ENCODE assay signal across 29 cellular contexts in the genomic region with DNA sequence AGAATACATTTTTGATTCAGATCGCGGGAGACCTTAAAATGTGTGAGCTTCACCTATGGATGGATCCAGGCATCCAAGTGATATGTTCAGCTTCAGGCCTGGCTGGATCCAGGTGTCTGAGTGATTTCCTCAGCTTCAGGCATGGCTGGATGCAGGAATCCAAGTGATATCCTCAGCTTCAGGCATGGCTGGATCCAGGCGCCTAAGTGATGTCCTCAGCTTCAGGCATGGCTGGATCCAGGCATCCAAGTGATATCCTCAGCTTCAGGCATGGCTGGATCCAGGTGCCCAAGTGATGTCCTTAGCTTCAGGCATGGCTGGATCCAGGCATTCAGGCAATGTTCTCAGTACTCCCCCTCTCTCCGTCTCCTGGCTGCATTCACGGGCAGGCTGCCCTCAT.
"Had no signal": no experiment of that assay in that cellular context is flagged by ENCODE, and none has a peak within 500 bp of the region (broad histone marks: within the 10 kb centered on the region; RNA-seq: fewer than 3 reads in every experiment).

No MANE protein-coding gene starts in this region.

- H3K79me2 ChIP-seq: hepatocyte had no signal

- H3K27me3 ChIP-seq: heart right ventricle, hepatocyte, pancreas, upper lobe of right lung had no signal

- H3K4me3 ChIP-seq: heart right ventricle, hepatocyte, left lung, lower lobe of right lung, pancreas, prostate gland, sigmoid colon, spleen, suprapubic skin, thoracic aorta, tibial artery, upper lobe of right lung had no signal

- H3K27ac ChIP-seq: heart right ventricle, hepatocyte, left lung, lower lobe of right lung, pancreas, prostate gland, sigmoid colon, spleen, suprapubic skin, thoracic aorta, tibial artery, upper lobe of right lung had no signal

- H3K4me1 Mint-ChIP-seq: mesothelial cell of epicardium; natural killer cell; stimulated activated effector memory CD8-positive, alpha-beta T cell treated with anti-CD3 and anti-CD28 coated beads, Interleukin-12 subunit alpha, Interleukin-12 subunit beta, amount 100 ng/mL, for 72 hours had no signal

- ATAC-seq: heart right ventricle; left colon; left lung; lower lobe of right lung; natural killer cell; pancreas; right cardiac atrium; stimulated activated effector memory CD8-positive, alpha-beta T cell treated with anti-CD3 and anti-CD28 coated beads, Interleukin-12 subunit alpha, Interleukin-12 subunit beta, amount 100 ng/mL, for 72 hours; upper lobe of right lung had no signal

- H3K4me2 ChIP-seq: hepatocyte had no signal

- H2AFZ ChIP-seq: hepatocyte had no signal

- H3K27ac Mint-ChIP-seq: mesothelial cell of epicardium; naive B cell; natural killer cell; nephron progenitor cell; stimulated activated effector memory CD8-positive, alpha-beta T cell treated with anti-CD3 and anti-CD28 coated beads, Interleukin-12 subunit alpha, Interleukin-12 subunit beta, amount 100 ng/mL, for 72 hours; stimulated activated naive CD8-positive, alpha-beta T cell treated with anti-CD3 and anti-CD28 coated beads, Interleukin-15, Interleukin-2, amounts not matched to agents 100 ng/mL and 50 ng/mL, for 24 hours had no signal

- H3K4me1 ChIP-seq: left lung, lower lobe of right lung, pancreas, prostate gland, sigmoid colon, spleen, suprapubic skin, tibial artery, upper lobe of right lung had no signal

- H3K9me3 Mint-ChIP-seq: mesothelial cell of epicardium; natural killer cell; nephron progenitor cell; stimulated activated effector memory CD8-positive, alpha-beta T cell treated with anti-CD3 and anti-CD28 coated beads, Interleukin-12 subunit alpha, Interleukin-12 subunit beta, amount 100 ng/mL, for 72 hours; stimulated activated naive CD8-positive, alpha-beta T cell treated with anti-CD3 and anti-CD28 coated beads, Interleukin-15, Interleukin-2, amounts not matched to agents 100 ng/mL and 50 ng/mL, for 24 hours had no signal

- H3K4me3 Mint-ChIP-seq: mesothelial cell of epicardium; naive B cell; natural killer cell; nephron progenitor cell; stimulated activated effector memory CD8-positive, alpha-beta T cell treated with anti-CD3 and anti-CD28 coated beads, Interleukin-12 subunit alpha, Interleukin-12 subunit beta, amount 100 ng/mL, for 72 hours; stimulated activated naive CD8-positive, alpha-beta T cell treated with anti-CD3 and anti-CD28 coated beads, Interleukin-15, Interleukin-2, amounts not matched to agents 100 ng/mL and 50 ng/mL, for 24 hours had no signal

- FAIRE-seq: pancreas, small intestine, urothelium cell line had no signal

- H3K36me3 Mint-ChIP-seq: natural killer cell; stimulated activated effector memory CD8-positive, alpha-beta T cell treated with anti-CD3 and anti-CD28 coated beads, Interleukin-12 subunit alpha, Interleukin-12 subunit beta, amount 100 ng/mL, for 72 hours had no signal

- H3K9me3 ChIP-seq: heart right ventricle, left lung, lower lobe of right lung, pancreas, prostate gland, sigmoid colon, spleen, suprapubic skin, thoracic aorta, tibial artery, upper lobe of right lung had no signal

- DNase-seq: heart right ventricle; islet precursor cell; left colon; left lung; lower lobe of right lung; mammary epithelial cell; mesendoderm; naive B cell; natural killer cell; nephron progenitor cell; pancreas; retina; right cardiac atrium; sigmoid colon; small intestine; spleen; stimulated activated CD4-positive, alpha-beta T cell treated with anti-CD3 and anti-CD28 coated beads, Interleukin-4, amount 100 ng/mL, for 24 hours; stimulated activated naive CD4-positive, alpha-beta T cell; tibial artery; trophoblast cell; upper lobe of right lung had no signal

- H3K36me3 ChIP-seq: prostate gland, sigmoid colon, spleen, thoracic aorta had no signal
